Comparison of ENCODE assay signal across 11 cellular contexts in the genomic region with DNA sequence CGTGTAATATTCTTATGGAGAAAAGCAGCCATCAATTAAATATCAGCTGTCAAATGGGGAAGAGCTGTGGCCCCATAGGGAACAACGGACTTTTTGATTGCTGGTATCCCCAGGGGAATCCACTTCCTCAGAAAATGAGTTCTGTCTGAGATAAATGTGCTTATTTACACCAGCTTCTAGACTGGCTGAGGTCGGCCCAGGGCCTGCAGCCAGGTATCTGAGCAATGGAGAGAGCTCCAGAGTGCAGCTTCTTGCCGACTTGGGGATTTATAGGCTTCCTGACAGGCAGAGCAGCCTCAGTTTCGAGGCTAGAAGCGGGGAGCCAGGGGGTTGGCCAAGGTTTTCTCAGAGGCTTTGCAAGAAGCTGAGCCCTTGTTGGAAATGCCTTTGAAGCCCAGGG.
DNase-seq lines count a peak whose midpoint lies in the region; ATAC-seq and TF ChIP-seq lines count a peak whose summit lies in the region.
"Had no signal": no experiment of that assay in that cellular context is flagged by ENCODE, and none has a peak within 500 bp of the region (broad histone marks: within the 10 kb centered on the region; RNA-seq: fewer than 3 reads in every experiment).

No MANE protein-coding gene starts in this region.

- H2AFZ ChIP-seq in OCI-LY7 (ENCODE audit: low read length): peak overlapping the region; percentile 48

- H3K27ac ChIP-seq in OCI-LY7 (ENCODE audit: low read depth, low read length, poor library complexity, severe bottlenecking) (no peak overlapping the region), psoas muscle (peak overlapping the region; percentile 78)
- no peak overlapping the region for H3K27ac ChIP-seq in CD4-positive, alpha-beta memory T cell (ENCODE audit: low read depth, low read length)
- H3K27ac ChIP-seq: SK-N-MC had no signal

- H3K4me1 ChIP-seq in OCI-LY7 (ENCODE audit: insufficient read depth, low read length, poor library complexity, severe bottlenecking) (peaks cover 10% of the 10 kb centered on the region), psoas muscle (peaks cover 61% of the 10 kb centered on the region)
- H3K4me1 ChIP-seq in CD4-positive, alpha-beta memory T cell (ENCODE audit: insufficient read depth, low read length): no peaks in the 10 kb centered on the region

- H3K4me3 ChIP-seq in OCI-LY7 (ENCODE audit: low read depth, low read length, poor library complexity, severe bottlenecking): no peak overlapping the region
- peak overlapping the region; percentile 15 for H3K4me3 ChIP-seq in fibroblast of the aortic adventitia (ENCODE audit: low read depth, low read length)
- no peak overlapping the region for H3K4me3 ChIP-seq in psoas muscle
- H3K4me3 ChIP-seq in CD4-positive, alpha-beta memory T cell (ENCODE audit: low read length in 2 of 2): no peak overlapping the region
- H3K4me3 ChIP-seq: SK-N-MC had no signal

- no peak for TF ChIP-seq CTCF in CD14-positive monocyte (IDR thresholded peaks at IDR 0.05)
- no peak for TF ChIP-seq CTCF in OCI-LY7 (conservative IDR thresholded peaks at IDR 0.05; ENCODE audit: low read length)
- TF ChIP-seq CTCF in fibroblast of the aortic adventitia (IDR thresholded peaks at IDR 0.05; ENCODE audit: insufficient read depth, low read length): no peak
- TF ChIP-seq CTCF in psoas muscle (IDR thresholded peaks at IDR 0.05): no peak

- no peaks in the 10 kb centered on the region for H4K20me1 ChIP-seq in OCI-LY7 (ENCODE audit: insufficient read depth, low read length)

- no peaks in the 10 kb centered on the region for H3K36me3 Mint-ChIP-seq in CD14-positive monocyte
- H3K36me3 Mint-ChIP-seq in CD4-positive, alpha-beta memory T cell: no peaks in the 10 kb centered on the region

- H3K4me1 Mint-ChIP-seq in CD14-positive monocyte: peaks cover 11% of the 10 kb centered on the region
- no peaks in the 10 kb centered on the region for H3K4me1 Mint-ChIP-seq in CD4-positive, alpha-beta memory T cell
- H3K4me1 Mint-ChIP-seq: central memory CD8-positive, alpha-beta T cell had no signal

- CTCF ChIA-PET in OCI-LY7 (lab: Charles Lee; ENCODE audit: unreplicated experiment): no interaction called here
- CTCF ChIA-PET in CD4-positive, alpha-beta memory T cell (lab: Charles Lee; ENCODE audit: partially characterized antibody): no interaction called here

- H3K79me2 ChIP-seq in OCI-LY7 (ENCODE audit: insufficient read depth, low read depth, low read length): no peaks in the 10 kb centered on the region

- DNase-seq in CD14-positive monocyte (ENCODE audit: low spot score) (peak; percentile 17), OCI-LY7 (ENCODE audit: low spot score) (peak; percentile 56), fibroblast of the aortic adventitia (ENCODE audit: low read depth) (peak; percentile 83), psoas muscle (peak in 1 of 2 donors; percentile 58)
- DNase-seq in activated CD4-positive, CD25-positive, alpha-beta regulatory T cell treated with anti-CD3 and anti-CD28 coated beads, Interleukin-2, amount 50 U/mL, for 72 hours: no peak
- no peak for DNase-seq in CD4-positive, alpha-beta memory T cell
- no peak for DNase-seq in stimulated activated CD4-positive, alpha-beta T cell treated with anti-CD3 and anti-CD28 coated beads, Interleukin-4, amount 100 ng/mL, for 24 hours
- no peak for DNase-seq in activated CD8-positive, alpha-beta memory T cell treated with anti-CD3 and anti-CD28 coated beads, Interleukin-2, amount 50 U/mL, for 4 hours
- DNase-seq: NCI-H1436 had no signal

- H3K36me3 ChIP-seq in OCI-LY7 (ENCODE audit: insufficient read depth, low read length) (no peaks in the 10 kb centered on the region), psoas muscle (ENCODE audit: insufficient read depth in 1 of 2, low read depth in 1 of 2) (no peaks in the 10 kb centered on the region)
- no peaks in the 10 kb centered on the region for H3K36me3 ChIP-seq in CD4-positive, alpha-beta memory T cell (ENCODE audit: insufficient read depth, low read length)

- no TSS peak for BruUV-seq in OCI-LY7 (replicated peaks; lab: Mats Ljungman, UMichigan)

- H3K27me3 ChIP-seq in psoas muscle (ENCODE audit: insufficient read depth in 3 of 3, low read length in 2 of 3): no peaks in the 10 kb centered on the region
- H3K27me3 ChIP-seq in CD4-positive, alpha-beta memory T cell (ENCODE audit: insufficient read depth, low read length): no peaks in the 10 kb centered on the region

- no peaks in the 10 kb centered on the region for H3K9me3 Mint-ChIP-seq in CD14-positive monocyte
- H3K9me3 Mint-ChIP-seq in CD4-positive, alpha-beta memory T cell: no peaks in the 10 kb centered on the region
- H3K9me3 Mint-ChIP-seq: central memory CD8-positive, alpha-beta T cell had no signal

- POLR2A ChIA-PET in OCI-LY7 (lab: Charles Lee): no interaction called here
- POLR2A ChIA-PET in CD4-positive, alpha-beta memory T cell (lab: Charles Lee; ENCODE audit: partially characterized antibody): no interaction called here

- H3K4me3 Mint-ChIP-seq in CD14-positive monocyte: no peak overlapping the region
- no peak overlapping the region for H3K4me3 Mint-ChIP-seq in CD4-positive, alpha-beta memory T cell
- H3K4me3 Mint-ChIP-seq: central memory CD8-positive, alpha-beta T cell had no signal

- no peaks in the 10 kb centered on the region for H3K9me2 ChIP-seq in OCI-LY7 (ENCODE audit: insufficient read depth, low read length)

- intact Hi-C loops in CD14-positive monocyte (cut with micrococcal nuclease) (no loop called here), OCI-LY7 (cut with micrococcal nuclease; ENCODE audit: unreplicated experiment) (no loop called here), psoas muscle (cut with DNase I) (no loop called here)
- intact Hi-C loops in CD4-positive, alpha-beta memory T cell (cut with micrococcal nuclease): no loop called here

- H3K27ac Mint-ChIP-seq in CD14-positive monocyte: no peak overlapping the region
- no peak overlapping the region for H3K27ac Mint-ChIP-seq in CD4-positive, alpha-beta memory T cell

- no peaks in the 10 kb centered on the region for H3K9me3 ChIP-seq in OCI-LY7 (ENCODE audit: low read length)
- H3K9me3 ChIP-seq in psoas muscle: no peaks in the 10 kb centered on the region
- no peaks in the 10 kb centered on the region for H3K9me3 ChIP-seq in CD4-positive, alpha-beta memory T cell (ENCODE audit: control insufficient read depth in 1 of 2, low read length in 2 of 2)

- ATAC-seq in psoas muscle: peak in 1 of 4 donors; percentile 11

- WGBS in psoas muscle, 3 donors: 12 to 27% (median 13%) methylated on average over 6 of the region's 6 CpGs

- peaks cover 6 to 16% (median 12%) of the 10 kb centered on the region in 3 donors for H3K27me3 Mint-ChIP-seq in CD14-positive monocyte (ENCODE audit: low read depth in 3 of 3)
- peaks cover 5 to 13% of the 10 kb centered on the region in 2 donors for H3K27me3 Mint-ChIP-seq in CD4-positive, alpha-beta memory T cell

- peak overlapping the region; percentile 41; the same call in 1 of the 2 replicates for H3K4me2 ChIP-seq in OCI-LY7 (ENCODE audit: low read length)

Comparison
In these comparisons a context has a peak if more than half of its experiments do, and no peak if none do; other contexts are left out.
1. DNase-seq: peak in CD14-positive monocyte (single experiment), OCI-LY7 (single experiment) and fibroblast of the aortic adventitia (single experiment); none in activated CD4-positive, CD25-positive, alpha-beta regulatory T cell treated with anti-CD3 and anti-CD28 coated beads, Interleukin-2, amount 50 U/mL, for 72 hours (single experiment), CD4-positive, alpha-beta memory T cell (0 of 5), stimulated activated CD4-positive, alpha-beta T cell treated with anti-CD3 and anti-CD28 coated beads, Interleukin-4, amount 100 ng/mL, for 24 hours (single experiment) and activated CD8-positive, alpha-beta memory T cell treated with anti-CD3 and anti-CD28 coated beads, Interleukin-2, amount 50 U/mL, for 4 hours (single experiment).